1 cellular context compared by ENCODE assay signal in the genomic region with DNA sequence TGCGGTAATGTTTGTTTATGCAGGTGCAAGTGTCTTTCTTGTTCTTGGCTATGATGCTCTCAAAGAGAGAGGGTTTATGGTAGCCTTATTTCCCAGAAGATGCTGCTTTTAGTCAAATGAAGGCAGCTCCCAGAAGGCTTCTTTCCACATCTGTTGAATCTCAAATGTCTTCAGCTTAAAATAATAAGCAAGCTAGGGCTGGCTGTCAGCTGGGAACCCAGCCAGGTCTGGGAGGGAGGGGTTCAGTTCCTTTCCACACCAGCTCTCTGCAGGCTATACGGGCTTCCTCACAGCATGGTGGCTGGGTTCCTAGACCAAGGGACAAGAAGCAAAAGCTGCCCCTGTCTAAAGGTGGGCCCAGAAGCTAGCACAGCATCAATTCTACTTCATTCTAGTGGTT.
TF ChIP-seq lines count a peak whose summit lies in the region.

No MANE protein-coding gene starts in this region.

TF ChIP-seq in SK-N-SH, 30 proteins besides CTCF, POLR2A, EP300 and RAD21 (continued from another document):
- TF ChIP-seq POLR2AphosphoS5 (IDR thresholded peaks at IDR 0.05; ENCODE audit: low read depth, low read length) (no peak), TCF12 (IDR thresholded peaks at IDR 0.05) (no peak), NRF1 (IDR thresholded peaks at IDR 0.05; ENCODE audit: low read depth, low read length) (no peak), FOXJ3 (CRISPR knock-in tag; IDR thresholded peaks at IDR 0.05) (no peak)
